ENCODE assay signal across 14 cellular contexts in genomic region chr15:48617619-48618018, GRCh38. TPM values are rescaled to one million over a fixed set of nuclear protein-coding genes. Genes with fewer than 3 reads are reported as not detected.
DNase-seq lines count a peak whose midpoint lies in the region; ATAC-seq, FAIRE-seq and TF ChIP-seq lines count a peak whose summit lies in the region.
"Had no signal": no experiment of that assay in that cellular context is flagged by ENCODE, and none has a peak within 500 bp of the region (broad histone marks: within the 10 kb centered on the region; RNA-seq: fewer than 3 reads in every experiment).

No MANE protein-coding gene starts in this region.

- no peaks in the 10 kb centered on the region for H3K27me3 ChIP-seq in BJ (ENCODE audit: control insufficient read depth, insufficient read depth, low read length)
- no peaks in the 10 kb centered on the region for H3K27me3 ChIP-seq in SK-N-SH (ENCODE audit: insufficient read depth)
- H3K27me3 ChIP-seq in osteoblast (ENCODE audit: insufficient read depth, low read length), result no peaks in the 10 kb centered on the region
- H3K27me3 ChIP-seq in small intestine (ENCODE audit: control insufficient read depth in 2 of 2, insufficient read depth in 2 of 2, low read length in 2 of 2), result no peaks in the 10 kb centered on the region
- H3K27me3 ChIP-seq: breast epithelium had no signal

- H3K36me3 ChIP-seq in BJ (ENCODE audit: control insufficient read depth, insufficient read depth, low read length) (no peaks in the 10 kb centered on the region), SK-N-SH (replicated peaks in 1 of 2; ENCODE audit: control insufficient read depth in 1 of 2, insufficient read depth in 2 of 2, low read length in 1 of 2) (peaks cover 25 to 83% of the 10 kb centered on the region in 2 experiments), osteoblast (ENCODE audit: insufficient read depth, low read length) (peaks cover 45% of the 10 kb centered on the region), small intestine (ENCODE audit: control insufficient read depth in 2 of 2, insufficient read depth in 2 of 2, low read length in 2 of 2) (no peaks in the 10 kb centered on the region)
- H3K36me3 ChIP-seq: breast epithelium had no signal

- H3K79me2 ChIP-seq in SK-N-SH (ENCODE audit: insufficient read depth), result peaks cover 100% of the 10 kb centered on the region
- peaks cover 99% of the 10 kb centered on the region for H3K79me2 ChIP-seq in osteoblast (ENCODE audit: insufficient read depth, low read length)

- CTCF ChIA-PET in BJ (lab: Yijun Ruan, JAX), result no interaction called here
- CTCF ChIA-PET in SK-N-SH (lab: Yijun Ruan, JAX), result no interaction called here

- no peak overlapping the region for H3K4me2 ChIP-seq in SK-N-SH
- H3K4me2 ChIP-seq in osteoblast (ENCODE audit: insufficient read depth, low read length), result peak overlapping the region; percentile 3

- no peak for FAIRE-seq in small intestine (lab: Jason Lieb, UNC)
- FAIRE-seq: GM12892 had no signal

- no peak for ATAC-seq in GM18907 (IDR thresholded peaks at IDR 0.05; ENCODE audit: unreplicated experiment)
- ATAC-seq: CD8-positive, alpha-beta T cell had no signal

- H3K4me1 ChIP-seq in SK-N-SH (ENCODE audit: control insufficient read depth in 1 of 2, insufficient read depth in 2 of 2, low read depth in 1 of 2, low read length in 1 of 2) (peaks cover 2 to 8% of the 10 kb centered on the region in 2 experiments; a peak in 2 of 4 replicates), osteoblast (ENCODE audit: insufficient read depth, low read length) (peaks cover 21% of the 10 kb centered on the region), small intestine (ENCODE audit: control insufficient read depth in 2 of 2, insufficient read depth in 1 of 2, low read depth in 1 of 2, low read length in 1 of 2) (no peaks in the 10 kb centered on the region)
- H3K4me1 ChIP-seq: breast epithelium had no signal

- 45% methylated on average over 2 of the region's 2 CpGs for WGBS in SK-N-SH (ENCODE audit: low lambda C conversion rate)
- WGBS in small intestine, 3 donors, result 41 to 59% (median 51%) methylated on average over 2 of the region's 2 CpGs

- DNase-seq in BJ (ENCODE audit: low read depth), result peak; percentile 28
- DNase-seq in SK-N-SH, result no peak
- DNase-seq in fibroblast of mammary gland (ENCODE audit: low read depth), result peak; percentile 88
- no peak for DNase-seq in osteoblast (ENCODE audit: insufficient read length, low spot score, missing footprints)
- no peak for DNase-seq in small intestine
- no peak for DNase-seq in NCI-H1694 treated with DMSO at 0.1 percent for 48 hours (lab: John Stamatoyannopoulos, UW)
- no peak for DNase-seq in DMS 273 treated with DMSO at 0.1 percent for 48 hours (lab: John Stamatoyannopoulos, UW)
- DNase-seq: CD8-positive, alpha-beta T cell; NCI-H2227 treated with DMSO at 0.1 percent for 48 hours; stimulated activated CD4-positive, alpha-beta T cell treated with anti-CD3 and anti-CD28 coated beads, Interleukin-2, amount 100 ng/mL, for 24 hours had no signal

- peaks cover 98% of the 10 kb centered on the region for H4K20me1 ChIP-seq in SK-N-SH (ENCODE audit: insufficient read depth)
- peaks cover 57% of the 10 kb centered on the region for H4K20me1 ChIP-seq in osteoblast (ENCODE audit: insufficient read depth, low read length)

- H3K27ac ChIP-seq in SK-N-SH (ENCODE audit: low read depth in 2 of 2, low read length in 1 of 2) (peak overlapping the region in 1 of 2 experiments; percentile 19; a peak in 2 of 4 replicates), osteoblast (ENCODE audit: low read depth, low read length) (peak overlapping the region; percentile 16), small intestine (ENCODE audit: low read depth in 1 of 2, low read length in 1 of 2) (no peak overlapping the region)

- POLR2A ChIA-PET in BJ (lab: Charles Lee), result no interaction called here
- POLR2A ChIA-PET in SK-N-SH (lab: Yijun Ruan, JAX), result no interaction called here

- TF ChIP-seq CTCF in BJ (IDR thresholded peaks at IDR 0.05; ENCODE audit: insufficient read depth, low read depth, low read length), result no peak
- no peak for TF ChIP-seq CTCF in SK-N-SH (IDR thresholded peaks at IDR 0.05)
- no peak for TF ChIP-seq CTCF in fibroblast of mammary gland (conservative IDR thresholded peaks at IDR 0.05; ENCODE audit: control insufficient read depth, insufficient read depth, low read depth, low read length)
- TF ChIP-seq CTCF in osteoblast (IDR thresholded peaks at IDR 0.05; ENCODE audit: extremely low read depth, low read depth, low read length), result no peak

- no peak for TF ChIP-seq EP300 in SK-N-SH (IDR thresholded peaks at IDR 0.05; ENCODE audit: borderline replicate concordance in 1 of 2, low read depth in 1 of 2, low read length in 1 of 2)

- H3K9me3 ChIP-seq in SK-N-SH (no peaks in the 10 kb centered on the region), osteoblast (ENCODE audit: low read depth, low read length) (no peaks in the 10 kb centered on the region), small intestine (ENCODE audit: control insufficient read depth, low read depth) (no peaks in the 10 kb centered on the region)
- H3K9me3 ChIP-seq: breast epithelium had no signal

- H3K9me2 ChIP-seq in SK-N-SH, result no peaks in the 10 kb centered on the region

- peaks cover 25% of the 10 kb centered on the region for H3F3A ChIP-seq in SK-N-SH (replicated peaks; ENCODE audit: insufficient read depth)

- H3K4me3 ChIP-seq in BJ (ENCODE audit: low read depth, low read length), result no peak overlapping the region
- H3K4me3 ChIP-seq in SK-N-SH (ENCODE audit: low read depth in 2 of 2, low read length in 1 of 2), result no peak overlapping the region
- no peak overlapping the region for H3K4me3 ChIP-seq in fibroblast of mammary gland (ENCODE audit: control insufficient read depth, low read depth, low read length)
- no peak overlapping the region for H3K4me3 ChIP-seq in osteoblast (ENCODE audit: insufficient read depth, low read length)
- H3K4me3 ChIP-seq in small intestine (ENCODE audit: low read depth in 1 of 2, low read length in 2 of 2), result no peak overlapping the region
- H3K4me3 ChIP-seq: breast epithelium had no signal

- TF ChIP-seq RAD21 in SK-N-SH (IDR thresholded peaks at IDR 0.05; ENCODE audit: low read length), result no peak

- H3K9ac ChIP-seq in SK-N-SH, result no peak overlapping the region

- no peak overlapping the region for H2AFZ ChIP-seq in SK-N-SH (ENCODE audit: low read depth)
- no peak overlapping the region for H2AFZ ChIP-seq in osteoblast (ENCODE audit: low read length)

TF ChIP-seq in SK-N-SH, 30 proteins besides CTCF, POLR2A, EP300 and RAD21:
- TF ChIP-seq TCF12 (IDR thresholded peaks at IDR 0.05) (peak; percentile 44; the same call in 1 of the 2 replicates), RFX5 (IDR thresholded peaks at IDR 0.05; ENCODE audit: low read length) (no peak), REST (IDR thresholded peaks at IDR 0.05; ENCODE audit: low read depth, low read length) (no peak)

RNA-seq across cellular contexts. Expression of gene FBN1, which starts 27.9 kb away (rescaled TPM):
- polyA plus RNA-seq in BJ (2011; rRNA removed) (565 and 572 TPM in 2 replicates), SK-N-SH (2012; rRNA removed) (248 and 298 TPM in 2 replicates), small intestine (10 to 100 TPM in 1 of 3 donors, 1 to 10 TPM in 2; 1.1 to 20.3 (median 2.2) TPM)
- polyA minus RNA-seq in BJ (2011; rRNA and poly(A)+ RNA removed), result 644 and 710 TPM in 2 replicates
- polyA plus RNA-seq in SK-N-SH (2012; cell fraction: cytosol; rRNA removed), result 185 and 239 TPM in 2 replicates
- polyA plus RNA-seq in SK-N-SH (2012; cell fraction: nucleus; rRNA removed), result 255 and 545 TPM in 2 replicates
- 1,453 and 1,556 TPM in 2 replicates for total RNA-seq in osteoblast
- polyA plus RNA-seq: IgD-negative memory B cell had no signal

Comparison
In these comparisons a context has a peak if more than half of its experiments do, and no peak if none do; other contexts are left out.
1. DNase-seq: peak in BJ (single experiment) and fibroblast of mammary gland (single experiment); none in SK-N-SH (single experiment), osteoblast (single experiment), small intestine (single experiment), NCI-H1694 treated with DMSO at 0.1 percent for 48 hours (single experiment) and DMS 273 treated with DMSO at 0.1 percent for 48 hours (single experiment).
2. RNA of gene FBN1, which starts 27.9 kb away (polyA plus RNA-seq): 565 to 572 TPM in BJ and 185 to 545 TPM in SK-N-SH; 1.1 to 20.3 TPM in small intestine; every median in the first group is over 4 times any median in the second.